Comparison of ENCODE assay signal across 1 cellular context in the genomic region with DNA sequence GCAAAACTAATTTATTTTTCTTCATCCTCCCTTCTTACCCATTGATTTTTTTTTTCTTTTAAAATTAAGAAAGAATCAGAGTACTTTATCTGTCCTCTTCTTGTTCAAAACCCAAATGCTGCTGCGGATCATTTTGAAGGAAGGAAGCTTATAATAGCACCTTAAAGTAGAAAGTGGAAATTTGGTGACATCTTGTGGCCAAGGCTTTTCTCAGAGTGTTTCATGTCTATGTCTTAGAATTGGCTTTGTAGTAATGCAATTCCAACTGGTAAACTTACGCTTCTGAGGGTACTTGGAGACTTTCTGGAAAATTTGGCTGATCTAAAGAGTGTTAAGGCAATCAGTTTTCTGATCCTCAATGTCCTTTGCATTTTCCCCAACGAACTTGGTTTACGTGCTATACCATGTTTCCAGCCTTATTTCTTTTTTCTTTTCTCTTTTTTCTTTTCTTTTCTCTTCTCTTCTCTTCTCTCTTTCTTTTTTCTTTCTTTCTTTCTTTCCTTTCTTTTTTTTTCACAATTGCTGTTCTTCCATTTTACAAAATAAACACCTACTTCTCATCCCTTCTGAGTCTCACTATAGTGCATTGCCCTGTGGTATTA.
TF ChIP-seq lines count a peak whose summit lies in the region.

No MANE protein-coding gene starts in this region.

TF ChIP-seq in GM12878, 131 proteins besides CTCF, POLR2A, EP300 and RAD21:
- TF ChIP-seq HDGF (IDR thresholded peaks at IDR 0.05) (0 out of 2 replicates have a peak, but pooled peaks have one; percentile 41), RBBP5 (conservative IDR thresholded peaks at IDR 0.05) (no peak), SMC3 (IDR thresholded peaks at IDR 0.05; ENCODE audit: borderline replicate concordance, low read length) (peak; percentile 55; the same call in 1 of the 2 replicates)
- TF ChIP-seq, protein P1, sequence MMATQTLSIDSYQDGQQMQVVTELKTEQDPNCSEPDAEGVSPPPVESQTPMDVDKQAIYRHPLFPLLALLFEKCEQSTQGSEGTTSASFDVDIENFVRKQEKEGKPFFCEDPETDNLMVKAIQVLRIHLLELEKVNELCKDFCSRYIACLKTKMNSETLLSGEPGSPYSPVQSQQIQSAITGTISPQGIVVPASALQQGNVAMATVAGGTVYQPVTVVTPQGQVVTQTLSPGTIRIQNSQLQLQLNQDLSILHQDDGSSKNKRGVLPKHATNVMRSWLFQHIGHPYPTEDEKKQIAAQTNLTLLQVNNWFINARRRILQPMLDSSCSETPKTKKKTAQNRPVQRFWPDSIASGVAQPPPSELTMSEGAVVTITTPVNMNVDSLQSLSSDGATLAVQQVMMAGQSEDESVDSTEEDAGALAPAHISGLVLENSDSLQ (IDR thresholded peaks at IDR 0.05): no peak
